In the genomic region with DNA sequence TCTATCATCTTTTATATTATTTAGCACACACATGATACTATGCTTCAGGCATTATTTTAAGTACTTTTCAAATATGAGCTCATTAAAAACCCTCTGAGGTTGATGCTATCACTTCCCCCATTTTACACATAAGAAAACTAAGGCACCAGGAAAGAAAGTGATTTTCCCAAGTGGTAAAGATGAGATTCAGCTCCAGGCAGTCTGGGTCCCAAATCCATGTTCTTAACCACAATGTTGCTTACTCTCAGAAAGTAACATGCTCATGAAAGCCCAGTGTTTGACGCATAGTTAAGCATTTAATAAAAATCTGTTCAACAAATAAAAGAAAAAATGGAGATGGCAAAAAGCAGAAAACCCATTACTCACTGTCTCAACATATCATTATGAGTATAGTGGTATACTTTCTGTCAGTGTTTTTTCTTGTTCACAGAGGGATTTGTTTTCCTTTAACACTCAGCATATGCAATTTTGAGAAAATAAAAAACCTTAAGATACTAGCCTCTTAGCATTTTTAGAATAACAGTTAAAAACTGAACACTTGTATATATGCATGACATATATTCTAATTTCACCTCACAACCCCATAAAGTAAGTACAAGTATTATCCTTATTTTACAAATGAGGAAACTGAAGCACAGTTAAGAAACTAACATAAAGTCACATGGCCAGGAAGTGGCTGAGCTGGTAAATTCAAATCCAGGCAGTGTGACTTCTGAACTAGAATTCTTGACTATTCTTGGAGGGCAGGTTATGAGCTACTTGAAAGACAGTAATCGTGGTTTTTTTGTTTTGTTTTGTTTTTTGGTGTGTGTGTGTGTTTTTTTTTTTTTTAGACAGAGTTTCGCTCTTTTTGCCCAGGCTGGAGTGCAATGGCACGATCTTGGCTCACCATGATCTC, we compare ENCODE assay signal across 8 cellular contexts. TPM values are rescaled to one million over a fixed set of nuclear protein-coding genes. Genes with fewer than 3 reads are reported as not detected.
DNase-seq lines count a peak whose midpoint lies in the region; TF ChIP-seq lines count a peak whose summit lies in the region.

No MANE protein-coding gene starts in this region.

- no peak overlapping the region for H4K91ac ChIP-seq in neuronal stem cell (ENCODE audit: low read depth, low read length, poor library complexity)

- H3K9me3 ChIP-seq in hepatocyte (ENCODE audit: low read depth) (no peaks in the 10 kb centered on the region), neuronal stem cell (replicated peaks in 1 of 2; ENCODE audit: control insufficient read depth in 2 of 2, insufficient read depth in 1 of 2, low read depth in 1 of 2, low read length in 2 of 2) (peaks cover 0 to 6% of the 10 kb centered on the region in 2 donors)

- no peak overlapping the region for H2BK12ac ChIP-seq in neuronal stem cell (ENCODE audit: low read length)

- H3K4me1 ChIP-seq in hepatocyte (ENCODE audit: insufficient read depth) = peaks cover 4% of the 10 kb centered on the region
- no peaks in the 10 kb centered on the region for H3K4me1 ChIP-seq in neuronal stem cell (ENCODE audit: control insufficient read depth in 2 of 2, insufficient read depth in 1 of 2, low read depth in 1 of 2, low read length in 2 of 2)

- TF ChIP-seq CTCF in HL-60 (IDR thresholded peaks at IDR 0.05; ENCODE audit: insufficient read depth, low read length) (no peak), cardiac fibroblast (IDR thresholded peaks at IDR 0.05; ENCODE audit: low read depth, low read length) (no peak), hepatocyte (IDR thresholded peaks at IDR 0.05; ENCODE audit: poor library complexity) (no peak)

- H2BK120ac ChIP-seq in neuronal stem cell (ENCODE audit: low read depth, low read length) = no peak overlapping the region

- H2AK5ac ChIP-seq in neuronal stem cell (ENCODE audit: low read depth, low read length) = no peak overlapping the region

- H3K23ac ChIP-seq in neuronal stem cell (ENCODE audit: low read depth, low read length, poor library complexity) = no peak overlapping the region

- no peaks in the 10 kb centered on the region for H3K79me1 ChIP-seq in neuronal stem cell (ENCODE audit: low read depth, low read length)

- H3K27ac ChIP-seq in HL-60 (replicated peaks) = peak overlapping the region; percentile 15; the same call in 1 of the 2 replicates
- no peak overlapping the region for H3K27ac ChIP-seq in hepatocyte
- no peak overlapping the region for H3K27ac ChIP-seq in neuronal stem cell (replicated peaks; ENCODE audit: low read length)

- no peak overlapping the region for H4K8ac ChIP-seq in neuronal stem cell (ENCODE audit: low read depth, low read length)

- no peak overlapping the region for H3K4ac ChIP-seq in neuronal stem cell (ENCODE audit: low read length)

- peaks cover 95% of the 10 kb centered on the region for H3K79me2 ChIP-seq in hepatocyte

- WGBS in hepatocyte (ENCODE audit: low lambda C conversion rate, missing lambda C conversion rate) = 89% methylated on average over 4 of the region's 4 CpGs
- 100% methylated on average over 1 of the region's 4 CpGs; no CpG with 5 or more reads in 1 of the 2 donors for WGBS in neuronal stem cell (ENCODE audit: extremely low coverage in 2 of 2, insufficient read length in 2 of 2, insufficient replicate concordance in 1 of 2), 2 donors

- H3K4me2 ChIP-seq in hepatocyte (no peak overlapping the region), neuronal stem cell (ENCODE audit: insufficient read depth, low read length, poor library complexity, severe bottlenecking) (no peak overlapping the region)

- no peaks in the 10 kb centered on the region for H4K20me1 ChIP-seq in hepatocyte (ENCODE audit: insufficient read depth, poor library complexity, severe bottlenecking)

- H3K9me2 ChIP-seq in hepatocyte (replicated peaks; ENCODE audit: insufficient read depth) = no peaks in the 10 kb centered on the region

- H2AFZ ChIP-seq in hepatocyte (no peak overlapping the region), neuronal stem cell (ENCODE audit: low read length) (no peak overlapping the region)

- no peak overlapping the region for H2BK5ac ChIP-seq in neuronal stem cell (ENCODE audit: low read length)

- no peak overlapping the region for H3K18ac ChIP-seq in neuronal stem cell (ENCODE audit: low read length)

- H2BK15ac ChIP-seq in neuronal stem cell (ENCODE audit: low read length) = no peak overlapping the region

- no peaks in the 10 kb centered on the region for H3K27me3 ChIP-seq in HL-60 (ENCODE audit: insufficient read depth, poor library complexity, severe bottlenecking)
- H3K27me3 ChIP-seq in hepatocyte = no peaks in the 10 kb centered on the region
- no peaks in the 10 kb centered on the region for H3K27me3 ChIP-seq in neuronal stem cell (ENCODE audit: control insufficient read depth in 3 of 3, insufficient read depth in 3 of 3, low read depth in 1 of 3, low read length in 3 of 3)

- DNase-seq in stimulated activated naive CD4-positive, alpha-beta T cell (lab: John Stamatoyannopoulos, UW) = peak in 4 of 6 experiments; percentile 17 to 60 (median 36)
- no peak for DNase-seq in stimulated activated naive CD4-positive, alpha-beta T cell treated with Interleukin-2 at 50 U/mL for 16 hours (lab: John Stamatoyannopoulos, UW)
- DNase-seq in HL-60 (ENCODE audit: low read depth in 1 of 2, low spot score in 1 of 2) = peak in 1 of 2 experiments; percentile 43
- DNase-seq in cardiac fibroblast (ENCODE audit: low read depth in 2 of 2) = peak; percentile 24 to 25
- no peak for DNase-seq in hepatocyte (ENCODE audit: low spot score)
- DNase-seq in RKO (ENCODE audit: low spot score) = no peak
- no peak for DNase-seq in neuronal stem cell (ENCODE audit: low spot score)
- no peak for DNase-seq in activated CD4-positive, CD25-positive, alpha-beta regulatory T cell (lab: John Stamatoyannopoulos, UW)

- H3K14ac ChIP-seq in neuronal stem cell (ENCODE audit: low read length) = no peak overlapping the region

- no peak overlapping the region for H3K4me3 ChIP-seq in HL-60 (replicated peaks; ENCODE audit: insufficient read depth, low read length)
- H3K4me3 ChIP-seq in cardiac fibroblast (replicated peaks in 1 of 2; ENCODE audit: low read depth in 2 of 2, low read length in 2 of 2) = no peak overlapping the region
- H3K4me3 ChIP-seq in hepatocyte = no peak overlapping the region
- H3K4me3 ChIP-seq in neuronal stem cell (ENCODE audit: low read length in 2 of 2) = no peak overlapping the region

- no peaks in the 10 kb centered on the region for H3K36me3 ChIP-seq in hepatocyte (replicated peaks; ENCODE audit: insufficient read depth, low read depth)
- H3K36me3 ChIP-seq in neuronal stem cell (replicated peaks in 1 of 2; ENCODE audit: control insufficient read depth in 2 of 2, insufficient read depth in 2 of 2, low read length in 2 of 2) = no peaks in the 10 kb centered on the region

- no peak overlapping the region for H3K9ac ChIP-seq in neuronal stem cell (ENCODE audit: low read depth, low read length, poor library complexity)

RNA-seq across cellular contexts. Expression of a gene that starts 10.4 kb away (rescaled TPM):
- total RNA-seq in hepatocyte = 27.1 and 30.1 TPM in 2 replicates
- polyA plus RNA-seq in hepatocyte = 5.2 and 8.1 TPM in 2 replicates
- 9.7 TPM for polyA plus RNA-seq in neuronal stem cell (2013, experiment 1 of 2)
- polyA plus RNA-seq in neuronal stem cell (2013, experiment 2 of 2) = 9.7 TPM

RNA-seq across cellular contexts. Expression of a gene that starts 11.2 kb away (rescaled TPM):
- total RNA-seq in hepatocyte = 35.0 and 37.6 TPM in 2 replicates
- polyA plus RNA-seq in hepatocyte = 20.3 and 23.3 TPM in 2 replicates
- polyA plus RNA-seq in neuronal stem cell (2013, experiment 1 of 2) = 46.9 TPM
- polyA plus RNA-seq in neuronal stem cell (2013, experiment 2 of 2) = 49.4 TPM

Comparison
In these comparisons a context has a peak if more than half of its experiments do, and no peak if none do; other contexts are left out.
1. DNase-seq: peak in stimulated activated naive CD4-positive, alpha-beta T cell (4 of 6) and cardiac fibroblast (2 of 2); none in stimulated activated naive CD4-positive, alpha-beta T cell treated with Interleukin-2 at 50 U/mL for 16 hours (single experiment), hepatocyte (single experiment), RKO (single experiment), neuronal stem cell (single experiment) and activated CD4-positive, CD25-positive, alpha-beta regulatory T cell (0 of 4).